In the genomic region with DNA sequence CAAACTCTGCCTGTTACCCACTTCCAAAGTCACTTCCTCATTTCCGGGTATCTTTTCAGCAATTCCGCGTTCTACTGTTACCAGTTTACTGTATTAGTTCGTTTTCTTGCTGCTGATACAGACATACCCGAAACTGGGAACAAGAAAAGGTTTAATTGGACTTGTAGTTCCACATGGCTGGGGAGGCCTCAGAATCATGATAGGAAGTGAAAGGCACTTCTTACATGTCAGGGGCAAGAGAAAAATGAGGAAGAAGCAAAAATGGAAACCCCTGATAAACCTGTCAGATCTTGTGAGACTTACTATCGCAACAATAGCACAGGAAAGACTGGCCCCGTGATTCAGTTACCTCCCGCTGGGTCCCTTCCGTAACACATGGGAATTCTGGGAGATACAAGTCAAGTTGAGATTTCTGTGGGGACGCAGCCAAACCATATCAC, we compare ENCODE assay signal across 1 cellular context.
TF ChIP-seq lines count a peak whose summit lies in the region.

No MANE protein-coding gene starts in this region.

TF ChIP-seq in K562, 482 proteins besides CTCF, POLR2A, EP300 and RAD21 (continued from another document and continues in another):
- no peak for TF ChIP-seq PBX2 (CRISPR knock-in tag; IDR thresholded peaks at IDR 0.05; ENCODE audit: low read depth)
- peak; percentile 88 for TF ChIP-seq PBX2 (tag; conservative IDR thresholded peaks at IDR 0.05; ENCODE audit: low read depth)
- peak; percentile 60; the same call in 1 of the 2 replicates for TF ChIP-seq MTA1 (IDR thresholded peaks at IDR 0.05; ENCODE audit: borderline replicate concordance)
- no peak for TF ChIP-seq KAT8 (IDR thresholded peaks at IDR 0.05; ENCODE audit: low read depth)
- no peak for TF ChIP-seq FOXA1 (IDR thresholded peaks at IDR 0.05; ENCODE audit: borderline replicate concordance)
- TF ChIP-seq NFE2 (IDR thresholded peaks at IDR 0.05; ENCODE audit: low read depth), result 0 out of 2 replicates have a peak, but pooled peaks have one; percentile 2
- 0 out of 2 replicates have a peak, but pooled peaks have one; percentile 21 for TF ChIP-seq ATF7 (IDR thresholded peaks at IDR 0.05)
- 0 out of 2 replicates have a peak, but pooled peaks have one; percentile 34 for TF ChIP-seq ZFX (CRISPR knock-in tag; IDR thresholded peaks at IDR 0.05)
- 0 out of 4 replicates have a peak, but pooled peaks of 1 of the 2 experiments have one; percentile 19 for TF ChIP-seq NRF1 (conservative IDR thresholded peaks at IDR 0.05 in 1 of 2, IDR thresholded peaks at IDR 0.05 in 1 of 2)
- peak; percentile 55; the same call in 1 of the 2 replicates for TF ChIP-seq SMAD4 (CRISPR knock-in tag; conservative IDR thresholded peaks at IDR 0.05)
- TF ChIP-seq ZBTB17 (CRISPR knock-in tag; IDR thresholded peaks at IDR 0.05), result no peak
- TF ChIP-seq, protein P1, sequence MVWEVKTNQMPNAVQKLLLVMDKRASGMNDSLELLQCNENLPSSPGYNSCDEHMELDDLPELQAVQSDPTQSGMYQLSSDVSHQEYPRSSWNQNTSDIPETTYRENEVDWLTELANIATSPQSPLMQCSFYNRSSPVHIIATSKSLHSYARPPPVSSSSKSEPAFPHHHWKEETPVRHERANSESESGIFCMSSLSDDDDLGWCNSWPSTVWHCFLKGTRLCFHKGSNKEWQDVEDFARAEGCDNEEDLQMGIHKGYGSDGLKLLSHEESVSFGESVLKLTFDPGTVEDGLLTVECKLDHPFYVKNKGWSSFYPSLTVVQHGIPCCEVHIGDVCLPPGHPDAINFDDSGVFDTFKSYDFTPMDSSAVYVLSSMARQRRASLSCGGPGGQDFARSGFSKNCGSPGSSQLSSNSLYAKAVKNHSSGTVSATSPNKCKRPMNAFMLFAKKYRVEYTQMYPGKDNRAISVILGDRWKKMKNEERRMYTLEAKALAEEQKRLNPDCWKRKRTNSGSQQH (CRISPR knock-in tag; IDR thresholded peaks at IDR 0.05), result 0 out of 2 replicates have a peak, but pooled peaks have one; percentile 19
- peak; percentile 29; the same call in 1 of the 2 replicates for TF ChIP-seq MTA2 (IDR thresholded peaks at IDR 0.05; ENCODE audit: low read depth)
- TF ChIP-seq, protein P2, sequence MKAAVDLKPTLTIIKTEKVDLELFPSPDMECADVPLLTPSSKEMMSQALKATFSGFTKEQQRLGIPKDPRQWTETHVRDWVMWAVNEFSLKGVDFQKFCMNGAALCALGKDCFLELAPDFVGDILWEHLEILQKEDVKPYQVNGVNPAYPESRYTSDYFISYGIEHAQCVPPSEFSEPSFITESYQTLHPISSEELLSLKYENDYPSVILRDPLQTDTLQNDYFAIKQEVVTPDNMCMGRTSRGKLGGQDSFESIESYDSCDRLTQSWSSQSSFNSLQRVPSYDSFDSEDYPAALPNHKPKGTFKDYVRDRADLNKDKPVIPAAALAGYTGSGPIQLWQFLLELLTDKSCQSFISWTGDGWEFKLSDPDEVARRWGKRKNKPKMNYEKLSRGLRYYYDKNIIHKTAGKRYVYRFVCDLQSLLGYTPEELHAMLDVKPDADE (conservative IDR thresholded peaks at IDR 0.05; ENCODE audit: control insufficient read depth, low read depth, low read length), result no peak
- TF ChIP-seq ELF4 (CRISPR knock-in tag; IDR thresholded peaks at IDR 0.05), result no peak
- 0 out of 2 replicates have a peak, but pooled peaks have one; percentile 17 for TF ChIP-seq GABPA (tag; conservative IDR thresholded peaks at IDR 0.05; ENCODE audit: low read depth)
- TF ChIP-seq ETV5 (CRISPR knock-in tag; IDR thresholded peaks at IDR 0.05; ENCODE audit: low read depth), result peak; percentile 36; the same call in 1 of the 2 replicates
- TF ChIP-seq PML (IDR thresholded peaks at IDR 0.05; ENCODE audit: low read length), result 0 out of 2 replicates have a peak, but pooled peaks have one; percentile 18
- TF ChIP-seq PURB (CRISPR knock-in tag; IDR thresholded peaks at IDR 0.05; ENCODE audit: low read depth), result no peak
- no peak for TF ChIP-seq ZNF124 (CRISPR knock-in tag; IDR thresholded peaks at IDR 0.05)
- 0 out of 2 replicates have a peak, but pooled peaks have one; percentile 20 for TF ChIP-seq EP400 (IDR thresholded peaks at IDR 0.05)
- TF ChIP-seq, protein P3, sequence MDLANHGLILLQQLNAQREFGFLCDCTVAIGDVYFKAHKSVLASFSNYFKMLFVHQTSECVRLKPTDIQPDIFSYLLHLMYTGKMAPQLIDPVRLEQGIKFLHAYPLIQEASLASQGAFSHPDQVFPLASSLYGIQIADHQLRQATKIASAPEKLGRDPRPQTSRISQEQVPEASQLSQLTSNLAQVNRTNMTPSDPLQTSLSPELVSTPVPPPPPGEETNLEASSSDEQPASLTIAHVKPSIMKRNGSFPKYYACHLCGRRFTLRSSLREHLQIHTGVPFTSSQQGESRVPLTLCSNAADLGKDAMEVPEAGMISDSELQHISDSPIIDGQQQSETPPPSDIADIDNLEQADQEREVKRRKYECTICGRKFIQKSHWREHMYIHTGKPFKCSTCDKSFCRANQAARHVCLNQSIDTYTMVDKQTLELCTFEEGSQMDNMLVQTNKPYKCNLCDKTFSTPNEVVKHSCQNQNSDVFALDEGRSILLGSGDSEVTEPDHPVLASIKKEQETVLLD (IDR thresholded peaks at IDR 0.05), result peak; percentile 34; the same call in 1 of the 2 replicates
- no peak for TF ChIP-seq FOXA3 (CRISPR knock-in tag; conservative IDR thresholded peaks at IDR 0.05 in 1 of 2, IDR thresholded peaks at IDR 0.05 in 1 of 2)
- no peak for TF ChIP-seq ZNF133 (CRISPR knock-in tag; IDR thresholded peaks at IDR 0.05)
- peak; percentile 94 for TF ChIP-seq ZNF766 (CRISPR knock-in tag; conservative IDR thresholded peaks at IDR 0.05)
- no peak for TF ChIP-seq TFAM (CRISPR knock-in tag; conservative IDR thresholded peaks at IDR 0.05)
- peak; percentile 62; the same call in 1 of the 2 replicates for TF ChIP-seq RNF2 (IDR thresholded peaks at IDR 0.05)
- TF ChIP-seq ZNF395 (CRISPR knock-in tag; IDR thresholded peaks at IDR 0.05), result no peak
- no peak for TF ChIP-seq SNRNP70 (optimal IDR thresholded peaks at IDR 0.05; ENCODE audit: low read depth, low read length)
- TF ChIP-seq ZFP36 (IDR thresholded peaks at IDR 0.05; ENCODE audit: low read depth, low read length, partially characterized antibody), result no peak
- no peak for TF ChIP-seq KAT2B (IDR thresholded peaks at IDR 0.05; ENCODE audit: low read depth, low read length)
- TF ChIP-seq CHCHD3 (CRISPR knock-in tag; IDR thresholded peaks at IDR 0.05), result no peak
- TF ChIP-seq CEBPG (CRISPR knock-in tag; IDR thresholded peaks at IDR 0.05), result no peak
- TF ChIP-seq CEBPG (tag; conservative IDR thresholded peaks at IDR 0.05 in 1 of 2, IDR thresholded peaks at IDR 0.05 in 1 of 2), result no peak
- TF ChIP-seq DMBX1 (CRISPR knock-in tag; IDR thresholded peaks at IDR 0.05; ENCODE audit: borderline replicate concordance), result 0 out of 2 replicates have a peak, but pooled peaks have one; percentile 28
- TF ChIP-seq CREM (IDR thresholded peaks at IDR 0.05; ENCODE audit: low read depth), result peak; percentile 27; the same call in 1 of the 2 replicates
- TF ChIP-seq SMARCE1 (IDR thresholded peaks at IDR 0.05), result peak; percentile 77
- TF ChIP-seq, protein P4, sequence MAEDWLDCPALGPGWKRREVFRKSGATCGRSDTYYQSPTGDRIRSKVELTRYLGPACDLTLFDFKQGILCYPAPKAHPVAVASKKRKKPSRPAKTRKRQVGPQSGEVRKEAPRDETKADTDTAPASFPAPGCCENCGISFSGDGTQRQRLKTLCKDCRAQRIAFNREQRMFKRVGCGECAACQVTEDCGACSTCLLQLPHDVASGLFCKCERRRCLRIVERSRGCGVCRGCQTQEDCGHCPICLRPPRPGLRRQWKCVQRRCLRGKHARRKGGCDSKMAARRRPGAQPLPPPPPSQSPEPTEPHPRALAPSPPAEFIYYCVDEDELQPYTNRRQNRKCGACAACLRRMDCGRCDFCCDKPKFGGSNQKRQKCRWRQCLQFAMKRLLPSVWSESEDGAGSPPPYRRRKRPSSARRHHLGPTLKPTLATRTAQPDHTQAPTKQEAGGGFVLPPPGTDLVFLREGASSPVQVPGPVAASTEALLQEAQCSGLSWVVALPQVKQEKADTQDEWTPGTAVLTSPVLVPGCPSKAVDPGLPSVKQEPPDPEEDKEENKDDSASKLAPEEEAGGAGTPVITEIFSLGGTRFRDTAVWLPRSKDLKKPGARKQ (CRISPR knock-in tag; IDR thresholded peaks at IDR 0.05), result no peak
- TF ChIP-seq ZNF184 (CRISPR knock-in tag; IDR thresholded peaks at IDR 0.05), result no peak
- peak; percentile 62 for TF ChIP-seq TAL1 (IDR thresholded peaks at IDR 0.05)
- TF ChIP-seq REST (CRISPR knock-in tag; IDR thresholded peaks at IDR 0.05; ENCODE audit: low read depth), result no peak
- TF ChIP-seq RBM25 (IDR thresholded peaks at IDR 0.05; ENCODE audit: low read depth, low read length, severe bottlenecking), result no peak
- TF ChIP-seq ZNF165 (CRISPR knock-in tag; IDR thresholded peaks at IDR 0.05; ENCODE audit: borderline replicate concordance), result no peak
- peak in 1 of 2 experiments; percentile 31; a peak in 1 of 4 replicates for TF ChIP-seq TBL1XR1 (IDR thresholded peaks at IDR 0.05; ENCODE audit: low read length in 2 of 2)
- peak; percentile 74; the same call in 1 of the 2 replicates for TF ChIP-seq HMBOX1 (IDR thresholded peaks at IDR 0.05)
- TF ChIP-seq, protein P5, sequence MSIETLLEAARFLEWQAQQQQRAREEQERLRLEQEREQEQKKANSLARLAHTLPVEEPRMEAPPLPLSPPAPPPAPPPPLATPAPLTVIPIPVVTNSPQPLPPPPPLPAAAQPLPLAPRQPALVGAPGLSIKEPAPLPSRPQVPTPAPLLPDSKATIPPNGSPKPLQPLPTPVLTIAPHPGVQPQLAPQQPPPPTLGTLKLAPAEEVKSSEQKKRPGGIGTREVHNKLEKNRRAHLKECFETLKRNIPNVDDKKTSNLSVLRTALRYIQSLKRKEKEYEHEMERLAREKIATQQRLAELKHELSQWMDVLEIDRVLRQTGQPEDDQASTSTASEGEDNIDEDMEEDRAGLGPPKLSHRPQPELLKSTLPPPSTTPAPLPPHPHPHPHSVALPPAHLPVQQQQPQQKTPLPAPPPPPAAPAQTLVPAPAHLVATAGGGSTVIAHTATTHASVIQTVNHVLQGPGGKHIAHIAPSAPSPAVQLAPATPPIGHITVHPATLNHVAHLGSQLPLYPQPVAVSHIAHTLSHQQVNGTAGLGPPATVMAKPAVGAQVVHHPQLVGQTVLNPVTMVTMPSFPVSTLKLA (conservative IDR thresholded peaks at IDR 0.05), result peak in 1 of 2 experiments; percentile 71; a peak in 2 of 4 replicates
- TF ChIP-seq SMARCA4 (IDR thresholded peaks at IDR 0.05), result peak; percentile 71; the same call in 1 of the 2 replicates
- TF ChIP-seq EHMT2 (IDR thresholded peaks at IDR 0.05), result no peak
- TF ChIP-seq GABPB2 (CRISPR knock-in tag; conservative IDR thresholded peaks at IDR 0.05), result no peak
- TF ChIP-seq HNRNPLL (IDR thresholded peaks at IDR 0.05; ENCODE audit: low read depth, low read length, poor library complexity, severe bottlenecking), result no peak
